37 cellular contexts compared by ENCODE assay signal in the genomic region with DNA sequence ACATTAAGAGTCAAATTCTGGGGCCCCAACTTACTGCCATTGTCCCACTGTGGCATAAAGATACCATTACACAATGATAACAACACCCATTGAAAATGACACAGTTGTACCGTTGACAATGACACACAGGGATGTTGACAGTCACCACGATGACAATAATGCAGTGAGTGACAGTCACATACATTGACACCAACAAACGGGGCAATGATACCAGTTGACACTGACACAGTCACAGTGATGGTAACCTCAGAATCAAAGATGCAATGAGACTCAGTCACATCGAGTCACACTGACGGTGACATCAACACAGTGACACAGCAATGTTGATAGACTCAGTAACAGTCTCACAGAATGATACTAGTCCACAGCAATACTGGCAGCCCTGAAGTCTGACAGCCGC. TPM values are rescaled to one million over a fixed set of nuclear protein-coding genes. Genes with fewer than 3 reads are reported as not detected.
"Had no signal": no experiment of that assay in that cellular context is flagged by ENCODE, and none has a peak within 500 bp of the region (broad histone marks: within the 10 kb centered on the region; RNA-seq: fewer than 3 reads in every experiment).

No MANE protein-coding gene starts in this region.

- DNase-seq: activated CD4-positive, alpha-beta memory T cell treated with anti-CD3 and anti-CD28 coated beads for 36 hours; activated CD4-positive, alpha-beta T cell treated with anti-CD3 and anti-CD28 coated beads for 4 hours; activated gamma-delta T cell; activated naive CD4-positive, alpha-beta T cell treated with anti-CD3 and anti-CD28 coated beads, Interleukin-2, amount 50 U/mL, for 16 hours; anterior cingulate cortex; cerebellar nuclear complex; effector CD8-positive, alpha-beta T cell; esophagus squamous epithelium; foreskin melanocyte; kidney glomerular epithelial cell; lower lobe of right lung; mesenchymal stem cell; natural killer cell; stimulated activated CD4-positive, alpha-beta T cell treated with anti-CD3 and anti-CD28 coated beads, Interleukin-12 subunit alpha, Interleukin-12 subunit beta, amount 100 ng/mL, for 4 hours; stimulated activated CD4-positive, alpha-beta T cell treated with anti-CD3 and anti-CD28 coated beads, Interleukin-4, amount 100 ng/mL, for 4 hours; stimulated activated CD8-positive, alpha-beta memory T cell treated with anti-CD3 and anti-CD28 coated beads, Interleukin-4, amount 100 ng/mL, for 48 hours; stimulated activated naive B cell treated with anti-CD40 and anti-IgM and Interleukin-4, amounts not matched to agents 10 μg/mL and 1 μg/mL and 100 μg/mL, for 72 hours; stomach; SW 1271; T-helper 9 cell; thyroid gland; upper lobe of right lung had no signal

- H3K9ac ChIP-seq: SK-N-SH had no signal

- ATAC-seq: heart right ventricle, left lung, lower lobe of right lung, natural killer cell, upper lobe of right lung had no signal

- H3K27ac ChIP-seq: cardiac muscle cell, colonic mucosa, epithelial cell of prostate, esophagus squamous epithelium, heart right ventricle, left lung, lower lobe of right lung, neutrophil, skin epidermis, stomach, thyroid gland, upper lobe of right lung had no signal

- H3K27me3 ChIP-seq: cardiac muscle cell, thyroid gland had no signal

- H3K4me2 ChIP-seq: SK-N-SH had no signal

- H3K9me3 ChIP-seq: colonic mucosa, esophagus squamous epithelium, heart right ventricle, left lung, lower lobe of right lung, neutrophil, SK-N-SH, stomach, thyroid gland, upper lobe of right lung had no signal

- H3K36me3 ChIP-seq: cardiac muscle cell, colonic mucosa, esophagus squamous epithelium, heart right ventricle, left lung, lower lobe of right lung, neutrophil, stomach, thyroid gland, upper lobe of right lung had no signal

- H3K4me1 ChIP-seq: colonic mucosa, left lung, lower lobe of right lung, upper lobe of right lung had no signal

- H3K4me3 ChIP-seq: cardiac muscle cell, colonic mucosa, esophagus squamous epithelium, heart right ventricle, left lung, lower lobe of right lung, skin epidermis, stomach, thyroid gland, upper lobe of right lung had no signal

- FAIRE-seq: endometrium had no signal

RNA-seq across cellular contexts. Expression of a gene that starts 16.9 kb away (rescaled TPM):
- total RNA-seq: activated CD4-positive, alpha-beta memory T cell treated with anti-CD3 and anti-CD28 coated beads for 36 hours; activated T-helper 1 cell treated with anti-CD3 and anti-CD28 coated beads, Interleukin-12 subunit alpha, Interleukin-12 subunit beta, Interleukin-2, Interleukin-4 antibody, amounts not matched to agents 30 ng/mL and 10 ng/mL and 1 ng/mL, durations not matched to agents 14 hours and 24 hours and 36 hours; dermis microvascular lymphatic vessel endothelial cell; glomerular endothelial cell; natural killer cell; osteocyte; renal cortical epithelial cell had no signal

RNA-seq across cellular contexts. Expression of a gene that starts 49.8 kb away (rescaled TPM):
- total RNA-seq: activated T-helper 1 cell treated with anti-CD3 and anti-CD28 coated beads, Interleukin-12 subunit alpha, Interleukin-12 subunit beta, Interleukin-2, Interleukin-4 antibody, amounts not matched to agents 30 ng/mL and 10 ng/mL and 1 ng/mL, durations not matched to agents 14 hours and 24 hours and 36 hours; glomerular endothelial cell; thyroid gland had no signal

RNA-seq across cellular contexts. Expression of a gene that starts 56.2 kb away (rescaled TPM):
- total RNA-seq: colonic mucosa, dermis microvascular lymphatic vessel endothelial cell, esophagus squamous epithelium, heart right ventricle, left lung, lower lobe of right lung, osteocyte, renal cortical epithelial cell, stomach, thyroid gland, upper lobe of right lung had no signal
- polyA plus RNA-seq: adipose tissue, heart right ventricle, stomach had no signal
